ENCODE assay signal across 31 cellular contexts in the genomic region with DNA sequence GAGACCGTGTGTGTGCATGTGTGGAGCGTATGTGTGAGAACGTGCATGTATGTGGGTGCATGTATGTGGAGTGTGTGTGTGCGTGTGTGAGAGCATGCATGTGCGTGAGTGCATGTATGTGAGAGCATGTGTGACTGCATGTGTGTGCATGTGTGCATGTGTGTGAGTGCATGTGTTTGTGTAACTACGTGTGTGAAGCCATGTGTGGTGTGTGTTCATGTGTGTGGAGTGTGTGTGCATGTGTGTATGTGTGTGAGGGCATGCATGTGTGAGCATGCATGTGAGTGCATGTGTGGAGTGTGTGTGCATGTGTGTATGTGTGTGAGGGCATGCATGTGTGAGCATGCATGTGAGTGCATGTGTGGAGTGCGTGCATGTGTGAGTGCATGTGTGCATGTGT. TPM values are rescaled to one million over a fixed set of nuclear protein-coding genes. Genes with fewer than 3 reads are reported as not detected.
"Had no signal": no experiment of that assay in that cellular context is flagged by ENCODE, and none has a peak within 500 bp of the region (broad histone marks: within the 10 kb centered on the region; RNA-seq: fewer than 3 reads in every experiment).

No MANE protein-coding gene starts in this region.

- H3K9me3 ChIP-seq: neutrophil, psoas muscle, spleen, suprapubic skin, testis, tibial artery, transverse colon, upper lobe of left lung, vagina had no signal

- H3K9ac ChIP-seq: neural progenitor cell, parathyroid adenoma had no signal

- DNase-seq: naive thymus-derived CD4-positive, alpha-beta T cell; natural killer cell; nucleus accumbens; posterior cingulate gyrus; psoas muscle; right cardiac atrium; spleen; stimulated activated CD4-positive, alpha-beta T cell treated with anti-CD3 and anti-CD28 coated beads, Interleukin-12 subunit alpha, Interleukin-12 subunit beta, amount 100 ng/mL, for 4 hours; stimulated activated CD4-positive, alpha-beta T cell treated with anti-CD3 and anti-CD28 coated beads, Interleukin-1b, Interleukin-23, amount 100 ng/mL, for 48 hours; stimulated activated CD4-positive, alpha-beta T cell treated with anti-CD3 and anti-CD28 coated beads, Interleukin-4, amount 100 ng/mL, for 1 hour; stimulated activated CD4-positive, alpha-beta T cell treated with anti-CD3 and anti-CD28 coated beads, Interleukin-4, amount 100 ng/mL, for 4 hours; stimulated activated CD8-positive, alpha-beta memory T cell treated with anti-CD3 and anti-CD28 coated beads, Interleukin-4, amount 100 ng/mL, for 48 hours; stimulated activated naive CD4-positive, alpha-beta T cell; stimulated activated naive CD8-positive, alpha-beta T cell treated with anti-CD3 and anti-CD28 coated beads, Interleukin-15, amount 100 ng/mL, for 72 hours; stimulated activated naive CD8-positive, alpha-beta T cell treated with anti-CD3 and anti-CD28 coated beads, Interleukin-15, Interleukin-2, amounts not matched to agents 100 U/mL and 50 U/mL, for 24 hours; substantia nigra; testis; tibial artery; transverse colon; upper lobe of left lung had no signal

- H3K4me3 ChIP-seq: neural progenitor cell, psoas muscle, skin epidermis, smooth muscle cell, spleen, suprapubic skin, testis, tibial artery, transverse colon, upper lobe of left lung, vagina had no signal

- H3K36me3 ChIP-seq: neural progenitor cell, neutrophil, suprapubic skin, tibial artery, transverse colon, upper lobe of left lung, vagina had no signal

- H3K27me3 ChIP-seq: neural progenitor cell, neutrophil, suprapubic skin, testis, transverse colon, upper lobe of left lung, vagina had no signal

- H3K27ac ChIP-seq: neural progenitor cell, neutrophil, parathyroid adenoma, psoas muscle, skin epidermis, spleen, suprapubic skin, testis, tibial artery, transverse colon, upper lobe of left lung, vagina had no signal

- H2AFZ ChIP-seq: neural progenitor cell, parathyroid adenoma had no signal

- ATAC-seq: naive thymus-derived CD4-positive, alpha-beta T cell; natural killer cell; psoas muscle; right cardiac atrium; sciatic nerve; stimulated activated memory B cell treated with anti-CD40 and anti-IgM and Interleukin-4, amounts not matched to agents 10 μg/mL and 1 μg/mL and 100 μg/mL, for 72 hours; stimulated activated naive CD8-positive, alpha-beta T cell treated with anti-CD3 and anti-CD28 coated beads, Interleukin-15, amount 100 ng/mL, for 72 hours; stimulated activated naive CD8-positive, alpha-beta T cell treated with anti-CD3 and anti-CD28 coated beads, Interleukin-15, Interleukin-2, amounts not matched to agents 100 U/mL and 50 U/mL, for 24 hours had no signal

- H3K4me1 ChIP-seq: neural progenitor cell, parathyroid adenoma, testis, tibial artery, vagina had no signal

- H3K79me2 ChIP-seq: parathyroid adenoma had no signal

- H3K4me2 ChIP-seq: neural progenitor cell, smooth muscle cell had no signal

RNA-seq across cellular contexts. Expression of a gene that starts 24.2 kb away (rescaled TPM):
- total RNA-seq: osteocyte, renal cortical epithelial cell had no signal
